In genomic region chr10:61452655-61453641, GRCh38 we compare ENCODE assay signal across 9 cellular contexts. TPM values are rescaled to one million over a fixed set of nuclear protein-coding genes. Genes with fewer than 3 reads are reported as not detected.
DNase-seq lines count a peak whose midpoint lies in the region; FAIRE-seq and TF ChIP-seq lines count a peak whose summit lies in the region.
"Had no signal": no experiment of that assay in that cellular context is flagged by ENCODE, and none has a peak within 500 bp of the region (broad histone marks: within the 10 kb centered on the region; RNA-seq: fewer than 3 reads in every experiment).

TSS of gene TMEM26 (minus strand) at chr10:61453381. CDS start at chr10:61453081, 300 bp downstream.

- H3K9me3 ChIP-seq in HEK293 (ENCODE audit: control insufficient read depth, insufficient read depth, low read depth, low read length) = no peaks in the 10 kb centered on the region
- H3K9me3 ChIP-seq in skeletal muscle satellite cell (replicated peaks; ENCODE audit: low read length) = no peaks in the 10 kb centered on the region

- peak within 1 kb of the TSS in 4 of 5 experiments; percentile 16 to 85 (median 54) for H3K27ac Mint-ChIP-seq in brain
- H3K27ac Mint-ChIP-seq: stimulated activated naive CD8-positive, alpha-beta T cell treated with anti-CD3 and anti-CD28 coated beads, Interleukin-15, Interleukin-2, amounts not matched to agents 100 ng/mL and 50 ng/mL, for 24 hours had no signal

- H3K27me3 Mint-ChIP-seq in brain = peaks cover 65% of the 10 kb centered on the region

- no peak for FAIRE-seq in GM12892 (lab: Jason Lieb, UNC)

- peak within 1 kb of the TSS; percentile 98 for H3K4me2 ChIP-seq in skeletal muscle satellite cell (ENCODE audit: low read length)

- TF ChIP-seq CTCF in HEK293 (tag by site-specific recombination; IDR thresholded peaks at IDR 0.05) (peak; percentile 38; the same call in 1 of the 2 replicates), brain (conservative IDR thresholded peaks at IDR 0.05) (no peak), GM10266 (IDR thresholded peaks at IDR 0.05; ENCODE audit: control insufficient read depth, insufficient read depth, low read depth, missing control alignments) (no peak), GM10248 (IDR thresholded peaks at IDR 0.05; ENCODE audit: control extremely low read depth, extremely low read depth, low read depth, missing control alignments) (no peak)

- H3K36me3 ChIP-seq in HEK293 (ENCODE audit: control insufficient read depth in 2 of 2, insufficient read depth in 1 of 2, low read length in 2 of 2) (no peaks in the 10 kb centered on the region), skeletal muscle satellite cell (ENCODE audit: insufficient read depth, low read length) (no peaks in the 10 kb centered on the region)

- H3K27ac ChIP-seq in HEK293 (ENCODE audit: extremely low read depth, low read depth, low read length) = no peak within 1 kb of the TSS; the same call in 1 of the 2 replicates

- H3K4me3 ChIP-seq in HEK293 (ENCODE audit: low read depth, low read length) (peak within 1 kb of the TSS; percentile 56), skeletal muscle satellite cell (ENCODE audit: low read length) (peak within 1 kb of the TSS; percentile 85)

- CTCF ChIA-PET in HEK293 (lab: Yijun Ruan, JAX) = interaction anchor here (0.6 to 0.7 kb wide), 3 partner anchors 17 to 148 kb away, joined by 3 to 4 read pairs (median 3); no protein-coding TSS in a partner anchor
- CTCF ChIA-PET in GM10248 (lab: Yijun Ruan, JAX) = no interaction called here

- H3K27me3 ChIP-seq in skeletal muscle satellite cell (ENCODE audit: control insufficient read depth, insufficient read depth, low read length) = no peaks in the 10 kb centered on the region

- POLR2A ChIA-PET in HEK293 (lab: Yijun Ruan, JAX) (no interaction called here), GM10248 (lab: Yijun Ruan, JAX) (no interaction called here)

- H3K4me3 Mint-ChIP-seq in brain = peak within 1 kb of the TSS; percentile 88 to 91 (median 90)
- H3K4me3 Mint-ChIP-seq: stimulated activated naive CD8-positive, alpha-beta T cell treated with anti-CD3 and anti-CD28 coated beads, Interleukin-15, Interleukin-2, amounts not matched to agents 100 ng/mL and 50 ng/mL, for 24 hours had no signal

- H3K36me3 Mint-ChIP-seq in brain = no peaks in the 10 kb centered on the region

- peaks cover 0 to 3% (median 0%) of the 10 kb centered on the region in 5 experiments for H3K9me3 Mint-ChIP-seq in brain
- H3K9me3 Mint-ChIP-seq: stimulated activated naive CD8-positive, alpha-beta T cell treated with anti-CD3 and anti-CD28 coated beads, Interleukin-15, Interleukin-2, amounts not matched to agents 100 ng/mL and 50 ng/mL, for 24 hours had no signal

- TF ChIP-seq POLR2A in GM12892 (IDR thresholded peaks at IDR 0.05; ENCODE audit: low read depth, low read length) = no peak

- H3K4me1 Mint-ChIP-seq in brain = peaks cover 15% of the 10 kb centered on the region

- no peaks in the 10 kb centered on the region for H3K4me1 ChIP-seq in HEK293 (ENCODE audit: control insufficient read depth, insufficient read depth, low read length)
- H3K4me1 ChIP-seq in skeletal muscle satellite cell (ENCODE audit: control insufficient read depth, insufficient read depth, low read length) = peaks cover 11% of the 10 kb centered on the region

- DNase-seq in iPS-NIHi7 (ENCODE audit: extremely low spot score) = peak; percentile 63
- DNase-seq in SW 1271 (lab: John Stamatoyannopoulos, UW) = no peak
- DNase-seq in GM12892 (ENCODE audit: insufficient read length) = no peak
- no peak for DNase-seq in GM10266 (ENCODE audit: extremely low spot score)
- DNase-seq in GM10248 (ENCODE audit: extremely low spot score) = no peak

- peak within 1 kb of the TSS; percentile 59 for H3K9ac ChIP-seq in skeletal muscle satellite cell (ENCODE audit: low read depth, low read length)

TF ChIP-seq in HEK293, 187 proteins besides CTCF, POLR2A, EP300 and RAD21 (continues in another document):
- no peak for TF ChIP-seq ZNF121 (tag by site-specific recombination; IDR thresholded peaks at IDR 0.05)
- no peak for TF ChIP-seq ZNF660 (tag by site-specific recombination; IDR thresholded peaks at IDR 0.05)
- no peak; the same call in none of the 2 replicates for TF ChIP-seq ZBTB8A (tag by site-specific recombination; IDR thresholded peaks at IDR 0.05)
- TF ChIP-seq OVOL3 (tag by site-specific recombination; IDR thresholded peaks at IDR 0.05) = no peak
- no peak for TF ChIP-seq ZBTB1 (tag by site-specific recombination; IDR thresholded peaks at IDR 0.05)
- TF ChIP-seq, protein P1, sequence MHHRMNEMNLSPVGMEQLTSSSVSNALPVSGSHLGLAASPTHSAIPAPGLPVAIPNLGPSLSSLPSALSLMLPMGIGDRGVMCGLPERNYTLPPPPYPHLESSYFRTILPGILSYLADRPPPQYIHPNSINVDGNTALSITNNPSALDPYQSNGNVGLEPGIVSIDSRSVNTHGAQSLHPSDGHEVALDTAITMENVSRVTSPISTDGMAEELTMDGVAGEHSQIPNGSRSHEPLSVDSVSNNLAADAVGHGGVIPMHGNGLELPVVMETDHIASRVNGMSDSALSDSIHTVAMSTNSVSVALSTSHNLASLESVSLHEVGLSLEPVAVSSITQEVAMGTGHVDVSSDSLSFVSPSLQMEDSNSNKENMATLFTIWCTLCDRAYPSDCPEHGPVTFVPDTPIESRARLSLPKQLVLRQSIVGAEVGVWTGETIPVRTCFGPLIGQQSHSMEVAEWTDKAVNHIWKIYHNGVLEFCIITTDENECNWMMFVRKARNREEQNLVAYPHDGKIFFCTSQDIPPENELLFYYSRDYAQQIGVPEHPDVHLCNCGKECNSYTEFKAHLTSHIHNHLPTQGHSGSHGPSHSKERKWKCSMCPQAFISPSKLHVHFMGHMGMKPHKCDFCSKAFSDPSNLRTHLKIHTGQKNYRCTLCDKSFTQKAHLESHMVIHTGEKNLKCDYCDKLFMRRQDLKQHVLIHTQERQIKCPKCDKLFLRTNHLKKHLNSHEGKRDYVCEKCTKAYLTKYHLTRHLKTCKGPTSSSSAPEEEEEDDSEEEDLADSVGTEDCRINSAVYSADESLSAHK (tag by site-specific recombination; IDR thresholded peaks at IDR 0.05) = no peak
- TF ChIP-seq ZNF335 (tag by site-specific recombination; conservative IDR thresholded peaks at IDR 0.05) = peak; percentile 78
- TF ChIP-seq FEZF1 (tag by site-specific recombination; IDR thresholded peaks at IDR 0.05) = no peak
- peak; percentile 63 for TF ChIP-seq SP2 (tag by site-specific recombination; IDR thresholded peaks at IDR 0.05)
- TF ChIP-seq, protein P2, sequence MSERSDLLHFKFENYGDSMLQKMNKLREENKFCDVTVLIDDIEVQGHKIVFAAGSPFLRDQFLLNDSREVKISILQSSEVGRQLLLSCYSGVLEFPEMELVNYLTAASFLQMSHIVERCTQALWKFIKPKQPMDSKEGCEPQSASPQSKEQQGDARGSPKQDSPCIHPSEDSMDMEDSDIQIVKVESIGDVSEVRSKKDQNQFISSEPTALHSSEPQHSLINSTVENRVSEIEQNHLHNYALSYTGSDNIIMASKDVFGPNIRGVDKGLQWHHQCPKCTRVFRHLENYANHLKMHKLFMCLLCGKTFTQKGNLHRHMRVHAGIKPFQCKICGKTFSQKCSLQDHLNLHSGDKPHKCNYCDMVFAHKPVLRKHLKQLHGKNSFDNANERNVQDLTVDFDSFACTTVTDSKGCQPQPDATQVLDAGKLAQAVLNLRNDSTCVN (tag by site-specific recombination; optimal IDR thresholded peaks at IDR 0.05) = peak; percentile 40
- no peak for TF ChIP-seq ZNF513 (tag by site-specific recombination; IDR thresholded peaks at IDR 0.05)
- no peak for TF ChIP-seq ZNF76 (tag by site-specific recombination; IDR thresholded peaks at IDR 0.05; ENCODE audit: borderline replicate concordance, low read depth)
- no peak for TF ChIP-seq ZNF837 (tag by site-specific recombination; IDR thresholded peaks at IDR 0.05)
- TF ChIP-seq ZNF26 (tag by site-specific recombination; IDR thresholded peaks at IDR 0.05) = no peak
- TF ChIP-seq ZNF16 (tag by site-specific recombination; IDR thresholded peaks at IDR 0.05; ENCODE audit: low read depth) = no peak
- TF ChIP-seq ZBTB20 (tag by site-specific recombination; IDR thresholded peaks at IDR 0.05) = no peak; the same call in 1 of the 2 replicates
- 0 out of 2 replicates have a peak, but pooled peaks have one; percentile 27 for TF ChIP-seq KLF16 (tag by site-specific recombination; IDR thresholded peaks at IDR 0.05)
- peak; percentile 17; the same call in 1 of the 2 replicates for TF ChIP-seq PRDM1 (tag by site-specific recombination; IDR thresholded peaks at IDR 0.05)

RNA-seq across cellular contexts. Expression of gene TMEM26, which starts in this region (rescaled TPM):
- polyA plus RNA-seq in brain (ENCODE audit: insufficient read depth, low read depth, low replicate concordance) = 0.25 TPM
- total RNA-seq in skeletal muscle satellite cell (2012; rRNA removed) = under 0.01 TPM in 1 of 2 replicates, not detected in the other
- polyA plus RNA-seq in GM12892 (2012; ENCODE audit: missing spikeins) = not detected
